ENCODE assay signal across 9 cellular contexts in genomic region chr12:69415471-69416275, GRCh38. TPM values are rescaled to one million over a fixed set of nuclear protein-coding genes. Genes with fewer than 3 reads are reported as not detected.
DNase-seq lines count a peak whose midpoint lies in the region; ATAC-seq and TF ChIP-seq lines count a peak whose summit lies in the region.
"Had no signal": no experiment of that assay in that cellular context is flagged by ENCODE, and none has a peak within 500 bp of the region (broad histone marks: within the 10 kb centered on the region; RNA-seq: fewer than 3 reads in every experiment).

No MANE protein-coding gene starts in this region.

- POLR2A ChIA-PET in activated CD4-positive, alpha-beta T cell treated with anti-CD3 and anti-CD28 coated beads, Interleukin-2, amount 10 ng/mL, durations not matched to agents 7 days and 5 days (lab: Charles Lee): no interaction called here

- DNase-seq in activated CD4-positive, alpha-beta T cell treated with anti-CD3 and anti-CD28 coated beads, Interleukin-2, amount 10 ng/mL, durations not matched to agents 7 days and 5 days: peak; percentile 25
- no peak for DNase-seq in activated CD4-positive, alpha-beta T cell treated with anti-CD3 and anti-CD28 coated beads, Interleukin-2, amount 50 U/mL, for 1 hour
- DNase-seq in LoVo (ENCODE audit: low spot score) (peak; percentile 8), adrenal gland (peak; percentile 38 to 89 (median 63)), left ventricle myocardium inferior (peak; percentile 25), psoas muscle (peak; percentile 34 to 70), T-helper 9 cell (no peak)

- H3K4me1 Mint-ChIP-seq in activated CD4-positive, alpha-beta T cell treated with anti-CD3 and anti-CD28 coated beads, Interleukin-2, amount 10 ng/mL, durations not matched to agents 7 days and 5 days: no peaks in the 10 kb centered on the region
- H3K4me1 Mint-ChIP-seq: immature natural killer cell had no signal

- H3K27ac ChIP-seq in adrenal gland: peak overlapping the region in 1 of 5 donors; percentile 55
- peak overlapping the region; percentile 41 for H3K27ac ChIP-seq in left ventricle myocardium inferior (replicated peaks)
- no peak overlapping the region for H3K27ac ChIP-seq in psoas muscle

- no peak overlapping the region for H3K27ac Mint-ChIP-seq in activated CD4-positive, alpha-beta T cell treated with anti-CD3 and anti-CD28 coated beads, Interleukin-2, amount 10 ng/mL, durations not matched to agents 7 days and 5 days
- H3K27ac Mint-ChIP-seq: immature natural killer cell had no signal

- H3K36me3 ChIP-seq in adrenal gland (replicated peaks in 1 of 2) (no peaks in the 10 kb centered on the region), left ventricle myocardium inferior (no peaks in the 10 kb centered on the region), psoas muscle (ENCODE audit: insufficient read depth in 1 of 2, low read depth in 1 of 2) (no peaks in the 10 kb centered on the region)

- H3K36me3 Mint-ChIP-seq in activated CD4-positive, alpha-beta T cell treated with anti-CD3 and anti-CD28 coated beads, Interleukin-2, amount 10 ng/mL, durations not matched to agents 7 days and 5 days (ENCODE audit: low read depth): no peaks in the 10 kb centered on the region

- TF ChIP-seq POLR2A in adrenal gland (IDR thresholded peaks at IDR 0.05): no peak

- H3K4me3 ChIP-seq in adrenal gland (no peak overlapping the region), left ventricle myocardium inferior (no peak overlapping the region), psoas muscle (no peak overlapping the region)

- no peaks in the 10 kb centered on the region for H3K27me3 ChIP-seq in adrenal gland
- H3K27me3 ChIP-seq in left ventricle myocardium inferior (ENCODE audit: low read depth): no peaks in the 10 kb centered on the region
- no peaks in the 10 kb centered on the region for H3K27me3 ChIP-seq in psoas muscle (ENCODE audit: insufficient read depth in 3 of 3, low read length in 2 of 3)

- H3K4me1 ChIP-seq in adrenal gland (replicated peaks in 1 of 2) (peaks cover 0 to 4% of the 10 kb centered on the region in 2 donors), left ventricle myocardium inferior (peaks cover 11% of the 10 kb centered on the region), psoas muscle (peaks cover 13% of the 10 kb centered on the region)

- no peaks in the 10 kb centered on the region for H3K27me3 Mint-ChIP-seq in activated CD4-positive, alpha-beta T cell treated with anti-CD3 and anti-CD28 coated beads, Interleukin-2, amount 10 ng/mL, durations not matched to agents 7 days and 5 days

- H3K4me3 Mint-ChIP-seq in activated CD4-positive, alpha-beta T cell treated with anti-CD3 and anti-CD28 coated beads, Interleukin-2, amount 10 ng/mL, durations not matched to agents 7 days and 5 days: no peak overlapping the region
- H3K4me3 Mint-ChIP-seq: immature natural killer cell had no signal

- WGBS in adrenal gland, 4 donors: 29 to 38% (median 33%) methylated on average over 8 of the region's 8 CpGs
- 17 to 28% (median 20%) methylated on average over 8 of the region's 8 CpGs for WGBS in psoas muscle, 3 donors

- CTCF ChIA-PET in activated CD4-positive, alpha-beta T cell treated with anti-CD3 and anti-CD28 coated beads, Interleukin-2, amount 10 ng/mL, durations not matched to agents 7 days and 5 days (lab: Charles Lee): no interaction called here

- peak; percentile 47 to 92 (median 84) for TF ChIP-seq CTCF in adrenal gland (IDR thresholded peaks at IDR 0.05)
- TF ChIP-seq CTCF in left ventricle myocardium inferior (IDR thresholded peaks at IDR 0.05; ENCODE audit: borderline replicate concordance): peak; percentile 79
- TF ChIP-seq CTCF in psoas muscle (IDR thresholded peaks at IDR 0.05): peak; percentile 81

- no peaks in the 10 kb centered on the region for H3K9me3 Mint-ChIP-seq in activated CD4-positive, alpha-beta T cell treated with anti-CD3 and anti-CD28 coated beads, Interleukin-2, amount 10 ng/mL, durations not matched to agents 7 days and 5 days
- H3K9me3 Mint-ChIP-seq: immature natural killer cell had no signal

- ATAC-seq in psoas muscle (peak; percentile 89 to 98 (median 97)), GM19395 (IDR thresholded peaks at IDR 0.05; ENCODE audit: unreplicated experiment) (no peak)

- intact Hi-C loops in adrenal gland (cut with DNase I): no loop called here
- intact Hi-C loops in left ventricle myocardium inferior (cut with micrococcal nuclease): no loop called here
- intact Hi-C loops in psoas muscle (cut with DNase I): loop anchor here (5.0 kb wide), 1 partner anchor 152 kb away; no protein-coding TSS in a partner anchor

- no peaks in the 10 kb centered on the region for H3K9me3 ChIP-seq in adrenal gland (replicated peaks in 1 of 3)
- H3K9me3 ChIP-seq in left ventricle myocardium inferior (replicated peaks): no peaks in the 10 kb centered on the region
- H3K9me3 ChIP-seq in psoas muscle: no peaks in the 10 kb centered on the region

RNA-seq across cellular contexts. Expression of gene FRS2, which starts 54.5 kb away (rescaled TPM):
- total RNA-seq in activated CD4-positive, alpha-beta T cell treated with anti-CD3 and anti-CD28 coated beads, Interleukin-2, amount 10 ng/mL, durations not matched to agents 7 days and 5 days: 10 to 100 TPM; 14.6 to 18.4 TPM
- 10 to 100 TPM; 36.2 to 86.1 (median 47.0) TPM for total RNA-seq in adrenal gland
- 10 to 100 TPM in 1 of 3 donors, 1 to 10 TPM in 2; 4.8 to 25.2 (median 7.3) TPM for polyA plus RNA-seq in adrenal gland
- total RNA-seq in left ventricle myocardium inferior: 18.2 TPM
- 10 to 100 TPM; 12.8 to 18.9 (median 15.0) TPM for total RNA-seq in psoas muscle
- 10 to 100 TPM in 1 of 3 donors, 1 to 10 TPM in 2; 3.6 to 16.8 (median 4.0) TPM for polyA plus RNA-seq in psoas muscle

RNA-seq across cellular contexts. Expression of gene YEATS4, which starts 56.1 kb away (rescaled TPM):
- total RNA-seq in activated CD4-positive, alpha-beta T cell treated with anti-CD3 and anti-CD28 coated beads, Interleukin-2, amount 10 ng/mL, durations not matched to agents 7 days and 5 days: 10 to 100 TPM; 45.3 to 48.1 TPM
- total RNA-seq in adrenal gland (10 to 100 TPM in 7 of 8 donors, 1 to 10 TPM in 1; 5.6 to 57.9 (median 21.5) TPM), left ventricle myocardium inferior (12.8 TPM), psoas muscle (10 to 100 TPM in 2 of 4 donors, 1 to 10 TPM in 2; 6.2 to 12.4 (median 9.5) TPM)
- polyA plus RNA-seq in adrenal gland (10 to 100 TPM in 1 of 3 donors, 1 to 10 TPM in 2; 7.2 to 13.5 (median 9.3) TPM), psoas muscle (10 to 100 TPM; 12.4 to 17.7 (median 13.2) TPM)

Comparison
In these comparisons a context has a peak if more than half of its experiments do, and no peak if none do; other contexts are left out.
1. DNase-seq: peak in activated CD4-positive, alpha-beta T cell treated with anti-CD3 and anti-CD28 coated beads, Interleukin-2, amount 10 ng/mL, durations not matched to agents 7 days and 5 days (single experiment), LoVo (single experiment), adrenal gland (7 of 7), left ventricle myocardium inferior (single experiment) and psoas muscle (2 of 2); none in activated CD4-positive, alpha-beta T cell treated with anti-CD3 and anti-CD28 coated beads, Interleukin-2, amount 50 U/mL, for 1 hour (single experiment) and T-helper 9 cell (single experiment).
2. intact Hi-C loops: an anchor here in psoas muscle (5.0 kb wide); none called in adrenal gland and left ventricle myocardium inferior.
3. Peak in every context shown above with its lines, with median percentiles within 50 percentile points of each other: CTCF ChIP-seq.